8 cellular contexts compared by ENCODE assay signal in genomic region chr2:228318218-228318617, GRCh38.
DNase-seq lines count a peak whose midpoint lies in the region; ATAC-seq and TF ChIP-seq lines count a peak whose summit lies in the region.

No MANE protein-coding gene starts in this region.

- BruUV-seq in HCT116 (replicated peaks; lab: Mats Ljungman, UMichigan): no TSS peak

- no peak for TF ChIP-seq POLR2A in HCT116 (IDR thresholded peaks at IDR 0.05; ENCODE audit: borderline replicate concordance, extremely low read depth, insufficient read depth, insufficient read length)

- H4K20me1 ChIP-seq in HCT116 (ENCODE audit: insufficient read depth): no peaks in the 10 kb centered on the region

- intact Hi-C loops in HCT116 (cut with micrococcal nuclease): loop anchor here (1.0 kb wide), 1 partner anchor 340 kb away; no protein-coding TSS in a partner anchor

- TF ChIP-seq RAD21 in HCT116 (IDR thresholded peaks at IDR 0.05; ENCODE audit: low read depth): peak; percentile 60

- POLR2A ChIA-PET in HCT116 (lab: Charles Lee): no interaction called here

- RAD21 ChIA-PET in HCT116 (lab: Charles Lee; ENCODE audit: low non-redundant PET in 1 of 2, low total read pairs in 2 of 2, uncharacterized antibody in 2 of 2, unreplicated experiment in 2 of 2): no interaction called here

- TF ChIP-seq CTCF in C4-2B (conservative IDR thresholded peaks at IDR 0.05): peak; percentile 51
- TF ChIP-seq CTCF in HCT116 (IDR thresholded peaks at IDR 0.05 in 2 of 3, conservative IDR thresholded peaks at IDR 0.05 in 1 of 3; ENCODE audit: borderline replicate concordance in 1 of 3, insufficient read depth in 1 of 3, low read depth in 2 of 3, low read length in 2 of 3): peak; percentile 34 to 75 (median 70); a peak in 5 of 6 replicates

- peak; percentile 90 for ATAC-seq in HCT116

- no peaks in the 10 kb centered on the region for H3K4me1 ChIP-seq in HCT116 (ENCODE audit: control insufficient read depth in 1 of 2, insufficient read depth in 2 of 2, low read length in 2 of 2)

- H3K9ac ChIP-seq in HCT116 (ENCODE audit: low read length): no peak overlapping the region

- H3K4me3 ChIP-seq in HCT116 (replicated peaks in 1 of 2; ENCODE audit: low read depth in 1 of 2, low read length in 2 of 2): no peak overlapping the region

- H3K36me3 ChIP-seq in HCT116 (ENCODE audit: control insufficient read depth in 1 of 2, insufficient read depth in 2 of 2, low read length in 2 of 2): no peaks in the 10 kb centered on the region

- H3K4me2 ChIP-seq in HCT116 (ENCODE audit: low read length): no peak overlapping the region

- H3K27me3 ChIP-seq in HCT116 (ENCODE audit: insufficient read depth, low read length): no peaks in the 10 kb centered on the region

- H3K27ac ChIP-seq in C4-2B (no peak overlapping the region), HCT116 (ENCODE audit: low read depth, low read length) (no peak overlapping the region)

- peak; percentile 27 for DNase-seq in HCT116 (ENCODE audit: low read depth, low spot score)
- DNase-seq in RPMI7951 (ENCODE audit: low read depth): peak; percentile 58
- peak; percentile 12 for DNase-seq in hepatic stellate cell (ENCODE audit: low spot score)
- DNase-seq in germinal center (ENCODE audit: low spot score): no peak
- no peak for DNase-seq in NK-92 treated with Interleukin-12 subunit alpha and Interleukin-12 subunit beta, amount 100 ng/mL, for 24 hours (lab: John Stamatoyannopoulos, UW)
- no peak for DNase-seq in NCI-H2227 (lab: John Stamatoyannopoulos, UW; ENCODE audit: unreplicated experiment)
- no peak for DNase-seq in cortex of kidney (lab: John Stamatoyannopoulos, UW)

- H3K9me2 ChIP-seq in HCT116 (ENCODE audit: insufficient read depth): no peaks in the 10 kb centered on the region

- CTCF ChIA-PET in HCT116 (lab: Charles Lee): interaction anchor here (1.5 to 1.6 kb wide), 2 partner anchors 16 to 339 kb away, joined by 3 to 4 read pairs; no protein-coding TSS in a partner anchor

- no peaks in the 10 kb centered on the region for H3K79me2 ChIP-seq in HCT116 (ENCODE audit: insufficient read depth, low read length)

- H3K9me3 ChIP-seq in HCT116 (ENCODE audit: control insufficient read depth in 1 of 2, insufficient read depth in 1 of 2, low read depth in 1 of 2, low read length in 2 of 2): no peaks in the 10 kb centered on the region

- H2AFZ ChIP-seq in HCT116 (ENCODE audit: low read depth, low read length, poor library complexity, severe bottlenecking): no peak overlapping the region

TF ChIP-seq in HCT116, 20 proteins besides CTCF, POLR2A, EP300 and RAD21:
- TF ChIP-seq REST (IDR thresholded peaks at IDR 0.05; ENCODE audit: low read depth) (no peak), EZH2 (IDR thresholded peaks at IDR 0.05) (no peak)

Comparison
In these comparisons a context has a peak if more than half of its experiments do, and no peak if none do; other contexts are left out.
1. DNase-seq: peak in HCT116 (single experiment), RPMI7951 (single experiment) and hepatic stellate cell (single experiment); none in germinal center (single experiment), NK-92 treated with Interleukin-12 subunit alpha and Interleukin-12 subunit beta, amount 100 ng/mL, for 24 hours (single experiment), NCI-H2227 (single experiment) and cortex of kidney (single experiment).